8 cellular contexts compared by ENCODE assay signal in the genomic region with DNA sequence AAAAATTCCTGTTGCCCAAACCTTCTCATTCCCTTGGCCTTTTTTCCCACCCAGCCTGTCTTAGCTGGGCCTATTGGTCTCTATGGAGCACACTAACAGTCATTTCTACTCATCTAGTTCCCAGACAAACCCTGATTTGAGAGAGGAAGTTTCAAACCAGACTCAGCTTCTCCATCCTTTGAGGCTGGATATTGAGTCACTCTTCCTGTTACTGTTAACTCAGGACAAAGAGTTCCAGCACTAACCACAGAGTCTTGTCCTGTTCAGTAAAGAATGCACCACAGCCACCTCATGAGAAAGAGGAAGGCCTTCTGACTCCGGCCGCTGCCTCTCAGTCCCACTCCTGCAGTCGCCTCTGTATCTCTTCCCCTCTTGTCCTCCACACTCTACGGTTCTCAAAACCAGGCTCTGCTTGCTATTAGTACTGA.
DNase-seq lines count a peak whose midpoint lies in the region; ATAC-seq and TF ChIP-seq lines count a peak whose summit lies in the region.

No MANE protein-coding gene starts in this region.

- H3K27ac ChIP-seq in heart right ventricle (peak overlapping the region; percentile 44 to 84 (median 56)), spleen (peak overlapping the region in 7 of 8 donors; percentile 42 to 90 (median 80))

- peak; percentile 50 for ATAC-seq in HG02981 (IDR thresholded peaks at IDR 0.05; ENCODE audit: unreplicated experiment)
- peak; percentile 64 to 97 (median 94) for ATAC-seq in heart right ventricle

- intact Hi-C loops in heart right ventricle (cut with DNase I) (loop anchor here in 4 of 10 donors (10.0 kb wide), 4 partner anchors 158 to 778 kb away; no protein-coding TSS in a partner anchor), spleen (cut with DNase I; ENCODE audit: low total_unique reads) (loop anchor here (10.0 kb wide), 1 partner anchor 468 kb away; no protein-coding TSS in a partner anchor)

- no peaks in the 10 kb centered on the region for H3K9me3 ChIP-seq in heart right ventricle
- no peaks in the 10 kb centered on the region for H3K9me3 ChIP-seq in spleen

- no peak for TF ChIP-seq CTCF in heart right ventricle (IDR thresholded peaks at IDR 0.05)
- peak in 2 of 11 experiments; percentile 12 to 17 for TF ChIP-seq CTCF in spleen (IDR thresholded peaks at IDR 0.05 in 8 of 11, conservative IDR thresholded peaks at IDR 0.05 in 3 of 11)

- H3K27me3 ChIP-seq in heart right ventricle (no peaks in the 10 kb centered on the region), spleen (replicated peaks in 1 of 7) (no peaks in the 10 kb centered on the region)

- DNase-seq in T1000 (lab: John Stamatoyannopoulos, UW), result peak; percentile 48
- peak; percentile 26 to 29 for DNase-seq in heart right ventricle
- peak; percentile 85 for DNase-seq in spleen
- DNase-seq in NCI-H2196 (lab: John Stamatoyannopoulos, UW; ENCODE audit: unreplicated experiment), result no peak
- DNase-seq in DMS79 (lab: John Stamatoyannopoulos, UW), result no peak
- DNase-seq in DMS79 treated with DMSO at 0.1 percent for 48 hours (lab: John Stamatoyannopoulos, UW), result no peak
- no peak for DNase-seq in central memory CD4-positive, alpha-beta T cell

- 53 to 70% methylated on average over 4 of the region's 4 CpGs for WGBS in heart right ventricle, 2 donors
- WGBS in spleen, 5 donors, result 37 to 56% (median 47%) methylated on average over 4 of the region's 4 CpGs

- H3K4me3 ChIP-seq in heart right ventricle (no peak overlapping the region), spleen (no peak overlapping the region)

- H3K4me1 ChIP-seq in heart right ventricle, result peaks cover 0 to 51% (median 3%) of the 10 kb centered on the region in 9 donors
- H3K4me1 ChIP-seq in spleen, result peaks cover 0 to 37% (median 0%) of the 10 kb centered on the region in 6 donors

- no peak for TF ChIP-seq POLR2A in spleen (IDR thresholded peaks at IDR 0.05)

- no peaks in the 10 kb centered on the region for H3K36me3 ChIP-seq in heart right ventricle
- no peaks in the 10 kb centered on the region for H3K36me3 ChIP-seq in spleen

Comparison
In these comparisons a context has a peak if more than half of its experiments do, and no peak if none do; other contexts are left out.
1. DNase-seq: peak in T1000 (single experiment), heart right ventricle (2 of 2) and spleen (single experiment); none in NCI-H2196 (single experiment), DMS79 (single experiment), DMS79 treated with DMSO at 0.1 percent for 48 hours (single experiment) and central memory CD4-positive, alpha-beta T cell (single experiment).